29 cellular contexts compared by ENCODE assay signal in the genomic region with DNA sequence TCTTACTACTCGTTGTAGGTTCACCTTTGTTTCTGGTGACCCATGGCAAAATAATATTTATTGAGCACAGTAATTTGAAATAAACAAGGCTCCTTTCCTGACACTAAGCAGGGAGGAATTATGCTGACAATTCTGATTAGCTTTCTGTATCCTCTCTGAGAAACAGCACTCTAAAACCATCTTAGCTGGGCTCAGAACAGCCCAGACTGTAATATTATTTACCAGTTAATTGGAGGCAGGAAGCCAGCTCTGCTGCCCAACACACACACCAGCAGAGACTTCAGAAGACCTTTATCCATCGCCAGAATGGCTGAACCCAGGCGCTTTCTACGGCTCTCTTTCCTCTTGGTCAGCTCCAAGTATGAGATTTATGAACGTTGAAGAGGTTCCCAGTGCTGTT.
"Had no signal": no experiment of that assay in that cellular context is flagged by ENCODE, and none has a peak within 500 bp of the region (broad histone marks: within the 10 kb centered on the region; RNA-seq: fewer than 3 reads in every experiment).

No MANE protein-coding gene starts in this region.

- DNase-seq: activated CD4-positive, alpha-beta memory T cell treated with anti-CD3 and anti-CD28 coated beads for 36 hours; activated CD4-positive, alpha-beta T cell treated with anti-CD3 and anti-CD28 coated beads, Interleukin-2, amount 10 ng/mL, durations not matched to agents 24 days and 14 days; activated CD8-positive, alpha-beta memory T cell treated with anti-CD3 and anti-CD28 coated beads, Interleukin-2, amount 10 ng/mL, durations not matched to agents 7 days and 5 days; activated CD8-positive, alpha-beta memory T cell treated with anti-CD3 and anti-CD28 coated beads, Interleukin-2, amount 50 U/mL, for 4 hours; activated CD8-positive, alpha-beta T cell treated with anti-CD3 and anti-CD28 coated beads, Interleukin-2, amount 10 ng/mL, durations not matched to agents 7 days and 5 days; activated effector memory CD4-positive, alpha-beta T cell treated with anti-CD3 and anti-CD28 coated beads, Interleukin-2, amount 50 U/mL, for 16 hours; activated naive CD4-positive, alpha-beta T cell treated with anti-CD3 and anti-CD28 coated beads for 36 hours; activated naive CD8-positive, alpha-beta T cell treated with anti-CD3 and anti-CD28 coated beads for 36 hours; activated naive CD8-positive, alpha-beta T cell treated with anti-CD3 and anti-CD28 coated beads, Interleukin-2, amount 50 U/mL, for 24 hours; activated T-cell treated with anti-CD3 and anti-CD28 coated beads, Interleukin-2, amount 50 U/mL, for 1 hour; activated T-cell treated with anti-CD3 and anti-CD28 coated beads, Interleukin-2, amount 50 U/mL, for 48 hours; amygdala; aorta; body of pancreas; central memory CD4-positive, alpha-beta T cell; cerebellar nuclear complex; colonic mucosa; effector CD8-positive, alpha-beta T cell; foreskin fibroblast; head of caudate nucleus; T-helper 2 cell had no signal

- H3K9me3 Mint-ChIP-seq: activated CD4-positive, alpha-beta T cell treated with anti-CD3 and anti-CD28 coated beads, Interleukin-2, amount 10 ng/mL, durations not matched to agents 24 days and 14 days had no signal

- H3K36me3 Mint-ChIP-seq: activated CD4-positive, alpha-beta memory T cell treated with anti-CD3 and anti-CD28 coated beads for 36 hours; activated CD8-positive, alpha-beta memory T cell treated with anti-CD3 and anti-CD28 coated beads, Interleukin-2, amount 10 ng/mL, durations not matched to agents 7 days and 5 days; activated naive CD4-positive, alpha-beta T cell treated with anti-CD3 and anti-CD28 coated beads, Interleukin-2, amount 50 U/mL, for 24 hours; activated naive CD8-positive, alpha-beta T cell treated with anti-CD3 and anti-CD28 coated beads for 36 hours had no signal

- H3K4me3 Mint-ChIP-seq: activated CD4-positive, alpha-beta memory T cell treated with anti-CD3 and anti-CD28 coated beads for 36 hours; activated CD4-positive, alpha-beta T cell treated with anti-CD3 and anti-CD28 coated beads, Interleukin-2, amount 10 ng/mL, durations not matched to agents 24 days and 14 days; activated CD8-positive, alpha-beta memory T cell treated with anti-CD3 and anti-CD28 coated beads, Interleukin-2, amount 10 ng/mL, durations not matched to agents 7 days and 5 days; activated CD8-positive, alpha-beta T cell treated with anti-CD3 and anti-CD28 coated beads, Interleukin-2, amount 10 ng/mL, durations not matched to agents 7 days and 5 days; activated naive CD4-positive, alpha-beta T cell treated with anti-CD3 and anti-CD28 coated beads for 36 hours; activated naive CD4-positive, alpha-beta T cell treated with anti-CD3 and anti-CD28 coated beads, Interleukin-2, amount 50 U/mL, for 24 hours; activated naive CD8-positive, alpha-beta T cell treated with anti-CD3 and anti-CD28 coated beads for 36 hours; activated naive CD8-positive, alpha-beta T cell treated with anti-CD3 and anti-CD28 coated beads, Interleukin-2, amount 50 U/mL, for 24 hours; activated T-helper 1 cell treated with anti-CD3 and anti-CD28 coated beads, Interleukin-12 subunit alpha, Interleukin-12 subunit beta, Interleukin-2, Interleukin-4 antibody, amounts not matched to agents 30 ng/mL and 10 ng/mL and 1 ng/mL, durations not matched to agents 14 hours and 24 hours and 36 hours; WTC11 had no signal

- H3K4me1 ChIP-seq: adrenal gland, body of pancreas, colonic mucosa had no signal

- H3K4me1 Mint-ChIP-seq: activated CD4-positive, alpha-beta T cell treated with anti-CD3 and anti-CD28 coated beads, Interleukin-2, amount 10 ng/mL, durations not matched to agents 24 days and 14 days; activated CD8-positive, alpha-beta memory T cell treated with anti-CD3 and anti-CD28 coated beads, Interleukin-2, amount 10 ng/mL, durations not matched to agents 7 days and 5 days; activated naive CD4-positive, alpha-beta T cell treated with anti-CD3 and anti-CD28 coated beads, Interleukin-2, amount 50 U/mL, for 24 hours; activated naive CD8-positive, alpha-beta T cell treated with anti-CD3 and anti-CD28 coated beads for 36 hours; activated naive CD8-positive, alpha-beta T cell treated with anti-CD3 and anti-CD28 coated beads, Interleukin-2, amount 50 U/mL, for 24 hours; WTC11 had no signal

- H3K36me3 ChIP-seq: adrenal gland, colonic mucosa had no signal

- H3K27me3 Mint-ChIP-seq: activated CD4-positive, alpha-beta memory T cell treated with anti-CD3 and anti-CD28 coated beads for 36 hours; activated CD4-positive, alpha-beta T cell treated with anti-CD3 and anti-CD28 coated beads, Interleukin-2, amount 10 ng/mL, durations not matched to agents 24 days and 14 days; activated CD8-positive, alpha-beta memory T cell treated with anti-CD3 and anti-CD28 coated beads, Interleukin-2, amount 10 ng/mL, durations not matched to agents 7 days and 5 days; activated naive CD8-positive, alpha-beta T cell treated with anti-CD3 and anti-CD28 coated beads for 36 hours; activated naive CD8-positive, alpha-beta T cell treated with anti-CD3 and anti-CD28 coated beads, Interleukin-2, amount 50 U/mL, for 24 hours had no signal

- H3K27ac ChIP-seq: adrenal gland, body of pancreas, colonic mucosa had no signal

- H3K9me3 ChIP-seq: colonic mucosa had no signal

- ATAC-seq: activated CD8-positive, alpha-beta memory T cell treated with anti-CD3 and anti-CD28 coated beads, Interleukin-2, amount 10 ng/mL, durations not matched to agents 7 days and 5 days; activated CD8-positive, alpha-beta T cell treated with anti-CD3 and anti-CD28 coated beads, Interleukin-2, amount 10 ng/mL, durations not matched to agents 7 days and 5 days; activated naive CD8-positive, alpha-beta T cell treated with anti-CD3 and anti-CD28 coated beads, Interleukin-2, amount 50 U/mL, for 24 hours; body of pancreas; esophagus mucosa; WTC11 had no signal

- H3K4me3 ChIP-seq: adrenal gland, body of pancreas, colonic mucosa had no signal

- FAIRE-seq: endometrium, frontal cortex had no signal

- H3K27me3 ChIP-seq: adrenal gland, body of pancreas, colonic mucosa had no signal

- H3K27ac Mint-ChIP-seq: activated CD4-positive, alpha-beta memory T cell treated with anti-CD3 and anti-CD28 coated beads for 36 hours; activated CD4-positive, alpha-beta T cell treated with anti-CD3 and anti-CD28 coated beads, Interleukin-2, amount 10 ng/mL, durations not matched to agents 24 days and 14 days; activated CD8-positive, alpha-beta memory T cell treated with anti-CD3 and anti-CD28 coated beads, Interleukin-2, amount 10 ng/mL, durations not matched to agents 7 days and 5 days; activated CD8-positive, alpha-beta T cell treated with anti-CD3 and anti-CD28 coated beads, Interleukin-2, amount 10 ng/mL, durations not matched to agents 7 days and 5 days; activated naive CD4-positive, alpha-beta T cell treated with anti-CD3 and anti-CD28 coated beads for 36 hours; activated naive CD4-positive, alpha-beta T cell treated with anti-CD3 and anti-CD28 coated beads, Interleukin-2, amount 50 U/mL, for 24 hours; activated naive CD8-positive, alpha-beta T cell treated with anti-CD3 and anti-CD28 coated beads for 36 hours; activated naive CD8-positive, alpha-beta T cell treated with anti-CD3 and anti-CD28 coated beads, Interleukin-2, amount 50 U/mL, for 24 hours; activated T-helper 1 cell treated with anti-CD3 and anti-CD28 coated beads, Interleukin-12 subunit alpha, Interleukin-12 subunit beta, Interleukin-2, Interleukin-4 antibody, amounts not matched to agents 30 ng/mL and 10 ng/mL and 1 ng/mL, durations not matched to agents 14 hours and 24 hours and 36 hours; activated T-helper 2 cell treated with anti-CD3 and anti-CD28 coated beads, Interferon-gamma antibody, Interleukin-2, Interleukin-4, amounts not matched to agents 10 μg/mL and 5 μg/mL and 100 μg/mL, durations not matched to agents 14 hours and 24 hours and 36 hours; WTC11 had no signal
